Comparison of ENCODE assay signal across 11 cellular contexts in the genomic region with DNA sequence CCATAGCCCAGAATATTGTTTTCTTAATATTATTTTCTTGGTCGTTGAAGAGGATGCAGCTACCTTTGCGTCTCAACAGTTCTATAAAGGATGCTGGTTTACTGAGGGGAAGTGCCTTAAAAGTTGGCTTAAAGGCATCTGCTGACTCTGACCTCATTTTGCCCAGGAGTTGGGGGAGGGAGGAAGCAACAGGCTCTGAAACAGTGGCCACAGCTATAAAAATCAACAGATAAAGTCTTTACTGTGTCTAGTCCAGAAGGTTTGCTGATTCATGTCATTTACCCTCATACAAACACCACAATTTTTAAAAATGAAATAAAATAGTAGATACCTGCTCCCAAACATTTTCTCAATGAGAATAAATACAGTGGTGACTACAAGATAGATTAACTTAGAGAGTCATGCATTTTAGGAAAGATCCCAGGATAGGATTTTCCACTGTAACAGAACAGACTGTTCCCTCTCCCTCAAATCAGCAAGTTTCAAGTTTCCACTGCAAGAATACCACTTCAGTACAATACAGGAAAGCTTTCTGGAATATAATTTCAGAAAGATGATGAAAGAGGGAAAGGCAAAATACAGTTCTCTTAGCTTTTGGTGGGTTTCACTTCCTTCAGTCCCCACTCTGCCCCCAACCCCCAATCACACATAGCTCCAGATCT. TPM values are rescaled to one million over a fixed set of nuclear protein-coding genes. Genes with fewer than 3 reads are reported as not detected.
DNase-seq lines count a peak whose midpoint lies in the region; ATAC-seq and TF ChIP-seq lines count a peak whose summit lies in the region.
"Had no signal": no experiment of that assay in that cellular context is flagged by ENCODE, and none has a peak within 500 bp of the region (broad histone marks: within the 10 kb centered on the region; RNA-seq: fewer than 3 reads in every experiment).

No MANE protein-coding gene starts in this region.

- H3K36me3 Mint-ChIP-seq in Caco-2 (ENCODE audit: insufficient read depth, unreplicated experiment): no peaks in the 10 kb centered on the region

- H3K9me3 ChIP-seq in Caco-2: no peaks in the 10 kb centered on the region
- no peaks in the 10 kb centered on the region for H3K9me3 ChIP-seq in mucosa of descending colon
- H3K9me3 ChIP-seq: body of pancreas had no signal

- H3K27me3 Mint-ChIP-seq in Caco-2 (ENCODE audit: insufficient read depth, unreplicated experiment): no peaks in the 10 kb centered on the region

- BruUV-seq in Caco-2 (replicated peaks; lab: Mats Ljungman, UMichigan): TSS peak; percentile 31

- no peaks in the 10 kb centered on the region for H3K36me3 ChIP-seq in Caco-2 (ENCODE audit: control insufficient read depth, insufficient read depth, low read length)
- no peaks in the 10 kb centered on the region for H3K36me3 ChIP-seq in mucosa of descending colon (ENCODE audit: low read depth)

- H3K9me3 Mint-ChIP-seq in Caco-2 (ENCODE audit: unreplicated experiment): no peaks in the 10 kb centered on the region

- ATAC-seq in mucosa of descending colon (no peak), HG03342 (IDR thresholded peaks at IDR 0.05; ENCODE audit: unreplicated experiment) (no peak)
- ATAC-seq: body of pancreas had no signal

- no peak overlapping the region for H3K27ac Mint-ChIP-seq in Caco-2 (ENCODE audit: unreplicated experiment)

- no peaks in the 10 kb centered on the region for H3K27me3 ChIP-seq in Caco-2 (replicated peaks; ENCODE audit: control insufficient read depth, insufficient read depth, low read length)
- H3K27me3 ChIP-seq: body of pancreas had no signal

- CTCF ChIA-PET in Caco-2 (lab: Charles Lee): no interaction called here

- H3K4me1 ChIP-seq in Caco-2: no peaks in the 10 kb centered on the region
- H3K4me1 ChIP-seq in mucosa of descending colon (ENCODE audit: low read depth): no peaks in the 10 kb centered on the region
- H3K4me1 ChIP-seq: body of pancreas had no signal

- H3K4me1 Mint-ChIP-seq in Caco-2 (ENCODE audit: low read depth, unreplicated experiment): no peaks in the 10 kb centered on the region

- H3K4me3 ChIP-seq in Caco-2 (ENCODE audit: low read depth, low read length): no peak overlapping the region
- H3K4me3 ChIP-seq in mucosa of descending colon: no peak overlapping the region

- intact Hi-C loops in Caco-2 (cut with micrococcal nuclease; ENCODE audit: unreplicated experiment) (no loop called here), mucosa of descending colon (cut with DNase I, micrococcal nuclease) (no loop called here)

- no peak for TF ChIP-seq CTCF in Caco-2 (IDR thresholded peaks at IDR 0.05; ENCODE audit: insufficient read depth in 1 of 2, low read depth in 1 of 2, low read length in 1 of 2, severe bottlenecking in 1 of 2, unreplicated experiment in 1 of 2)
- TF ChIP-seq CTCF in mucosa of descending colon (IDR thresholded peaks at IDR 0.05): no peak

- POLR2A ChIA-PET in Caco-2 (lab: Charles Lee): no interaction called here

- in situ Hi-C loops in KBM-7 (cut with MboI; ENCODE audit: low pct_unique_long_range_greater_than_20kb, low sequenced_read_pairs): no loop called here

- no peak overlapping the region for H3K4me3 Mint-ChIP-seq in Caco-2 (ENCODE audit: unreplicated experiment)

- DNase-seq in Caco-2 (no peak), KBM-7 (peak; percentile 76), amniotic epithelial cell (ENCODE audit: low read depth) (peak; percentile 71), myocyte (ENCODE audit: low read depth) (peak; percentile 32), mucosa of descending colon (no peak), cerebellum (ENCODE audit: low spot score) (no peak), mesenteric fat pad (ENCODE audit: low spot score) (no peak)
- DNase-seq: body of pancreas, NCI-H82, nucleus accumbens had no signal

RNA-seq across cellular contexts. Expression of a gene that starts 1.9 kb away (rescaled TPM):
- total RNA-seq in Caco-2 (2022) (3.8 and 5.1 TPM in 2 replicates), myocyte (11.9 and 12.9 TPM in 2 replicates), mucosa of descending colon (1 to 10 TPM; 3.8 to 8.7 (median 4.0) TPM), cerebellum (2.8 TPM), mesenteric fat pad (3.5 TPM)
- 8.9 TPM for polyA plus RNA-seq in myocyte (2012)

Comparison
In these comparisons a context has a peak if more than half of its experiments do, and no peak if none do; other contexts are left out.
1. DNase-seq: peak in KBM-7 (single experiment), amniotic epithelial cell (single experiment) and myocyte (single experiment); none in Caco-2 (0 of 2), mucosa of descending colon (0 of 3), cerebellum (single experiment) and mesenteric fat pad (single experiment).